ENCODE assay signal across 8 cellular contexts in the genomic region with DNA sequence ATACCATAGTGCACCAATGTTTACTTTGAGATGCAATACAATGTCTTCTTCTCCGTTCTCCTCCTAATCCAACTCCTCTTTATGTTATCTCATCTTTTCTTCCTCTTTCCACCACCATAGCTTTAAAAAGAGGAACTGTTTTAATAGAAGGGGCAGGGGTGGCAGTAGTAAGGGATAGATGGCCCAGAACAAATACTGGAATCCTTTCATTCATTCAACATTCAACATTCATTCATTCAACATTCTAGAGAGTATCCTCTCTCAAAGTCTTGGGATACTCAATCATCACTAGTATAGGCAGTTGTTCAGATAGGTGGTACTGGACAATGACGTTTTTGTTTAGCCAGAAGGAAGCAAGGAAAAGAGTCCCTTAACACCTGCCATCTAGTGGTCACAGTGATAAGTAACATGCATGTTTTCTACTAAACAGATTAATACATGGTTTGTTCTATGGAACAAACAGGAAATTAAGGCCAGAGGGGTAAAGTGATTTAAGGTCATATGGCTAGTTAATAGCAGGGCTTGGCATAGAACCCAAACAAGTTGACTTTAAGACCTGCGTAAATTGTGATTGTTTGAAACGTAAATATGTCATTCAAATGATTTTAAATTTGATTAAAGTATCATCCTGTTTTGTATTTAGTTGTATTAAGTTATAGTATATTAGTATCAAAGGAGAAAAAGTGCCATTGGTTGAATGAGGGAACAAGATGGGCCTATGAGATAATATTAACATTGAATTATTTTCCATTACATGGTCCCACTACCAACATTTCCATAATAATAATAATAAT.
DNase-seq lines count a peak whose midpoint lies in the region; ATAC-seq and TF ChIP-seq lines count a peak whose summit lies in the region.

No MANE protein-coding gene starts in this region.

- H2AFZ ChIP-seq in KMS-11 (ENCODE audit: low read depth) (no peak overlapping the region), neuron (ENCODE audit: low read depth, low read length) (no peak overlapping the region)

- H3K4me1 ChIP-seq in KMS-11 (ENCODE audit: low read depth, poor library complexity, severe bottlenecking) (peaks cover 17% of the 10 kb centered on the region), endocrine pancreas (ENCODE audit: control insufficient read depth, insufficient read depth, low read length) (peaks cover 11% of the 10 kb centered on the region), neuron (ENCODE audit: insufficient read depth, low read length) (peaks cover 11% of the 10 kb centered on the region)

- no peaks in the 10 kb centered on the region for H3K79me2 ChIP-seq in KMS-11 (ENCODE audit: insufficient read depth, low read depth)

- H3K36me3 ChIP-seq in KMS-11 (ENCODE audit: insufficient read depth), result no peaks in the 10 kb centered on the region
- no peaks in the 10 kb centered on the region for H3K36me3 ChIP-seq in endocrine pancreas (ENCODE audit: control insufficient read depth, insufficient read depth, low read length)
- H3K36me3 ChIP-seq in neuron (ENCODE audit: insufficient read depth, low read length), result no peaks in the 10 kb centered on the region

- H3K9me3 ChIP-seq in endocrine pancreas (ENCODE audit: control insufficient read depth, low read length), result no peaks in the 10 kb centered on the region
- no peaks in the 10 kb centered on the region for H3K9me3 ChIP-seq in neuron (ENCODE audit: low read length)

- H3K27ac ChIP-seq in KMS-11, result no peak overlapping the region

- ATAC-seq in GM21717 (IDR thresholded peaks at IDR 0.05; ENCODE audit: unreplicated experiment), result no peak

- H3K9ac ChIP-seq in KMS-11, result no peak overlapping the region
- H3K9ac ChIP-seq in endocrine pancreas (ENCODE audit: control insufficient read depth, insufficient read depth, low read length), result no peak overlapping the region

- peak; percentile 88 for TF ChIP-seq CTCF in KMS-11 (conservative IDR thresholded peaks at IDR 0.05; ENCODE audit: low read depth, low read length)

- no peak overlapping the region for H3K4me2 ChIP-seq in KMS-11

- H3K27me3 ChIP-seq in KMS-11 (ENCODE audit: insufficient read depth, low read depth) (no peaks in the 10 kb centered on the region), endocrine pancreas (ENCODE audit: control insufficient read depth, insufficient read depth, low read length) (no peaks in the 10 kb centered on the region), neuron (ENCODE audit: insufficient read depth, low read length) (no peaks in the 10 kb centered on the region)

- DNase-seq in EH (ENCODE audit: low read depth) (peak; percentile 68), OCI-M1 (lab: John Stamatoyannopoulos, UW) (peak; percentile 92)
- DNase-seq in activated CD4-positive, CD25-positive, alpha-beta regulatory T cell treated with anti-CD3 and anti-CD28 coated beads, Interleukin-2, amount 50 U/mL, for 72 hours, result no peak
- no peak for DNase-seq in activated effector memory CD4-positive, alpha-beta T cell treated with anti-CD3 and anti-CD28 coated beads, Interleukin-2, amount 50 U/mL, for 16 hours

- H3K4me3 ChIP-seq in KMS-11 (IDR thresholded peaks at IDR 0.05; ENCODE audit: insufficient read depth, low read depth, low read length), result no peak overlapping the region
- H3K4me3 ChIP-seq in endocrine pancreas (ENCODE audit: control insufficient read depth, insufficient read depth, low read length), result peak overlapping the region; percentile 40
- H3K4me3 ChIP-seq in neuron (ENCODE audit: low read length), result peak overlapping the region; percentile 8

- H4K20me1 ChIP-seq in KMS-11 (ENCODE audit: insufficient read depth), result no peaks in the 10 kb centered on the region

Comparison
In these comparisons a context has a peak if more than half of its experiments do, and no peak if none do; other contexts are left out.
1. DNase-seq: peak in EH (single experiment) and OCI-M1 (single experiment); none in activated CD4-positive, CD25-positive, alpha-beta regulatory T cell treated with anti-CD3 and anti-CD28 coated beads, Interleukin-2, amount 50 U/mL, for 72 hours (single experiment) and activated effector memory CD4-positive, alpha-beta T cell treated with anti-CD3 and anti-CD28 coated beads, Interleukin-2, amount 50 U/mL, for 16 hours (single experiment).